11 cellular contexts compared by ENCODE assay signal in genomic region chr10:96758423-96758822, GRCh38. TPM values are rescaled to one million over a fixed set of nuclear protein-coding genes. Genes with fewer than 3 reads are reported as not detected.
DNase-seq lines count a peak whose midpoint lies in the region; ATAC-seq and TF ChIP-seq lines count a peak whose summit lies in the region.
"Had no signal": no experiment of that assay in that cellular context is flagged by ENCODE, and none has a peak within 500 bp of the region (broad histone marks: within the 10 kb centered on the region; RNA-seq: fewer than 3 reads in every experiment).

No MANE protein-coding gene starts in this region.

- H3K27ac Mint-ChIP-seq in activated naive CD4-positive, alpha-beta T cell treated with anti-CD3 and anti-CD28 coated beads for 36 hours, result no peak overlapping the region
- H3K27ac Mint-ChIP-seq in neural progenitor cell, result no peak overlapping the region

- H4K20me1 ChIP-seq in SU-DHL-6 (ENCODE audit: low read depth, low read length) (no peaks in the 10 kb centered on the region), neural progenitor cell (ENCODE audit: low read depth) (no peaks in the 10 kb centered on the region)

- DNase-seq in Ammon's horn (ENCODE audit: low spot score) (peak; percentile 62), NCI-H345 treated with DMSO at 0.1 percent for 48 hours (lab: John Stamatoyannopoulos, UW; ENCODE audit: unreplicated experiment) (no peak), NCI-H524 treated with DMSO at 0.1 percent for 48 hours (lab: John Stamatoyannopoulos, UW) (no peak), neural progenitor cell (ENCODE audit: low spot score) (no peak)
- no peak for DNase-seq in activated naive CD4-positive, alpha-beta T cell treated with anti-CD3 and anti-CD28 coated beads for 36 hours
- DNase-seq: glutamatergic neuron had no signal

- TF ChIP-seq CTCF in SU-DHL-6 (IDR thresholded peaks at IDR 0.05; ENCODE audit: insufficient read depth, low read length, poor library complexity, severe bottlenecking), result no peak
- TF ChIP-seq CTCF in neural progenitor cell (IDR thresholded peaks at IDR 0.05), result no peak

- CTCF ChIA-PET in activated naive CD4-positive, alpha-beta T cell treated with anti-CD3 and anti-CD28 coated beads for 36 hours (lab: Charles Lee), result interaction anchor here (0.6 to 1.2 kb wide), 2 partner anchors 120 to 389 kb away, joined by 3 to 4 read pairs; no protein-coding TSS in a partner anchor

- intact Hi-C loops in activated naive CD4-positive, alpha-beta T cell treated with anti-CD3 and anti-CD28 coated beads for 36 hours (cut with micrococcal nuclease), result no loop called here

- H3K36me3 Mint-ChIP-seq in activated naive CD4-positive, alpha-beta T cell treated with anti-CD3 and anti-CD28 coated beads for 36 hours (ENCODE audit: low read depth), result no peaks in the 10 kb centered on the region
- H3K36me3 Mint-ChIP-seq in neural progenitor cell, result no peaks in the 10 kb centered on the region

- no peak overlapping the region for H3K4me3 ChIP-seq in SU-DHL-6 (ENCODE audit: insufficient read depth, low read length, poor library complexity, severe bottlenecking)
- no peak overlapping the region for H3K4me3 ChIP-seq in neural progenitor cell

- H3F3A ChIP-seq in SU-DHL-6 (ENCODE audit: insufficient read depth), result peaks cover 4% of the 10 kb centered on the region; the same call in 1 of the 2 replicates
- H3F3A ChIP-seq in neural progenitor cell (ENCODE audit: low read depth), result no peaks in the 10 kb centered on the region

- ATAC-seq in GM19043 (IDR thresholded peaks at IDR 0.05; ENCODE audit: low read depth, unreplicated experiment) (peak; percentile 86), HG03175 (IDR thresholded peaks at IDR 0.05; ENCODE audit: unreplicated experiment) (peak; percentile 91)

- H3K27me3 ChIP-seq in SU-DHL-6 (ENCODE audit: low read length) (no peaks in the 10 kb centered on the region), neural progenitor cell (no peaks in the 10 kb centered on the region)

- peak overlapping the region; percentile 23; the same call in 1 of the 2 replicates for H3K27ac ChIP-seq in SU-DHL-6 (ENCODE audit: low read depth, low read length)
- H3K27ac ChIP-seq in neural progenitor cell, result no peak overlapping the region
- H3K27ac ChIP-seq: C4-2B, parathyroid adenoma had no signal

- H3K9me3 Mint-ChIP-seq in activated naive CD4-positive, alpha-beta T cell treated with anti-CD3 and anti-CD28 coated beads for 36 hours, result no peaks in the 10 kb centered on the region
- H3K9me3 Mint-ChIP-seq in neural progenitor cell, result no peaks in the 10 kb centered on the region

- H3K27me3 Mint-ChIP-seq in activated naive CD4-positive, alpha-beta T cell treated with anti-CD3 and anti-CD28 coated beads for 36 hours (ENCODE audit: low read depth), result no peaks in the 10 kb centered on the region
- peaks cover 3% of the 10 kb centered on the region for H3K27me3 Mint-ChIP-seq in neural progenitor cell (ENCODE audit: insufficient read depth, low read depth)

- H3K4me2 ChIP-seq in SU-DHL-6 (ENCODE audit: low read depth, low read length, poor library complexity, severe bottlenecking), result peak overlapping the region; percentile 26
- no peak overlapping the region for H3K4me2 ChIP-seq in neural progenitor cell

- H3K4me3 Mint-ChIP-seq in activated naive CD4-positive, alpha-beta T cell treated with anti-CD3 and anti-CD28 coated beads for 36 hours, result no peak overlapping the region
- H3K4me3 Mint-ChIP-seq in neural progenitor cell, result no peak overlapping the region

- H3K4me1 ChIP-seq in neural progenitor cell, result no peaks in the 10 kb centered on the region
- H3K4me1 ChIP-seq: parathyroid adenoma had no signal

- H3K9me3 ChIP-seq in SU-DHL-6 (ENCODE audit: insufficient read depth, low read length) (no peaks in the 10 kb centered on the region), neural progenitor cell (ENCODE audit: low read depth) (no peaks in the 10 kb centered on the region)

- no peaks in the 10 kb centered on the region for H3K4me1 Mint-ChIP-seq in activated naive CD4-positive, alpha-beta T cell treated with anti-CD3 and anti-CD28 coated beads for 36 hours (ENCODE audit: low read depth)
- H3K4me1 Mint-ChIP-seq in neural progenitor cell, result no peaks in the 10 kb centered on the region

- no peaks in the 10 kb centered on the region for H3K9me2 ChIP-seq in SU-DHL-6 (replicated peaks; ENCODE audit: insufficient read depth, low read length)

- H2AFZ ChIP-seq in SU-DHL-6 (ENCODE audit: low read depth, low read length, severe bottlenecking) (no peak overlapping the region), neural progenitor cell (replicated peaks) (no peak overlapping the region)
- H2AFZ ChIP-seq: parathyroid adenoma had no signal

- H3K36me3 ChIP-seq in SU-DHL-6 (ENCODE audit: low read length) (no peaks in the 10 kb centered on the region), neural progenitor cell (no peaks in the 10 kb centered on the region)

- H3K9ac ChIP-seq in SU-DHL-6 (ENCODE audit: low read length), result peak overlapping the region; percentile 14; the same call in 1 of the 2 replicates
- no peak overlapping the region for H3K9ac ChIP-seq in neural progenitor cell
- H3K9ac ChIP-seq: parathyroid adenoma had no signal

- no peaks in the 10 kb centered on the region for H3K79me2 ChIP-seq in SU-DHL-6 (ENCODE audit: insufficient read depth, low read length)
- no peaks in the 10 kb centered on the region for H3K79me2 ChIP-seq in neural progenitor cell (ENCODE audit: low read depth)
- H3K79me2 ChIP-seq: parathyroid adenoma had no signal

RNA-seq across cellular contexts. Expression of gene PIK3AP1, which starts 38.1 kb away (rescaled TPM):
- 1 to 10 TPM; 1.6 to 1.7 TPM for total RNA-seq in activated naive CD4-positive, alpha-beta T cell treated with anti-CD3 and anti-CD28 coated beads for 36 hours
- total RNA-seq in neural progenitor cell (ENCODE audit: low replicate concordance), result 1.7 and 3.8 TPM in 2 replicates
